In the genomic region with DNA sequence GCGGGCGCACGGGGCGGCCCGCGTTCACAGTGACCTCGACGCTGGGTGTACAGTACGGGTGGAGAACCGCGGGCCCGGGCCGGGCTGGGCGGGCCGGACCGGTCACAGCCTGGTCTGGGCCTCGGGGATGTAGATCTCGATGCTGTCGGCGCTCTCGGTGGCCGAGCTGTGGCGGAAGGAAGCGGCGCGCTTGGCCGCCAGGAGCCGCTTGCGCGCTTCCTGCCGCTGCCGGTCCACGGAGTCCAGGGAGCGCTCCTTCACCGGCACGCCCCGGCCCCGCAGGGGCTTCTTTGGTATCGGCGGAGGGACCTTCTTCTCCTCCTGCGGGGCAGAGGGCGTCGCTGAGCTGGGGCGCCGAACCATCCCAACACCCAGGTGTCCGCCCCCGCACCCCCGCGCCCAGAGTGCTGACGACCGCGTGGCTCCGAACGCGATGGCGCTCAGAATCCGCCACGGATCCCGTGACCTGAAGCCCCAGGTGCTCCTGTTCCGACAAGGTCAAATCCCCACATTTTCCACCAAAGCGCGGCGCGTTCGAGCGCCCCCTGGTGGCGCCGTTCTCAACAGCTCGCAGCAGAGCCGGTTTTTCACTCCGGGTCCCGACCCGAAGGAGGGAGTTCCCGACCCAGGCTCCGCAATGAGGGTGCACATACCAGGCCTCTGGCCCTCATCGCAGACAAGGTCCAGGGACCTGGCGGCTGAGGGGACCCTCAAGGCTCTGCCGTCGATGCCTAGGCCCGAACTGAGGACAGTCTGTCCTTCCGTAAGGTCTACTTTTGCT, we compare ENCODE assay signal across 1 cellular context.
TF ChIP-seq lines count a peak whose summit lies in the region.

No MANE protein-coding gene starts in this region.

TF ChIP-seq in K562, 482 proteins besides CTCF, POLR2A, EP300 and RAD21 (continued from another document and continues in another):
- TF ChIP-seq, protein P1, sequence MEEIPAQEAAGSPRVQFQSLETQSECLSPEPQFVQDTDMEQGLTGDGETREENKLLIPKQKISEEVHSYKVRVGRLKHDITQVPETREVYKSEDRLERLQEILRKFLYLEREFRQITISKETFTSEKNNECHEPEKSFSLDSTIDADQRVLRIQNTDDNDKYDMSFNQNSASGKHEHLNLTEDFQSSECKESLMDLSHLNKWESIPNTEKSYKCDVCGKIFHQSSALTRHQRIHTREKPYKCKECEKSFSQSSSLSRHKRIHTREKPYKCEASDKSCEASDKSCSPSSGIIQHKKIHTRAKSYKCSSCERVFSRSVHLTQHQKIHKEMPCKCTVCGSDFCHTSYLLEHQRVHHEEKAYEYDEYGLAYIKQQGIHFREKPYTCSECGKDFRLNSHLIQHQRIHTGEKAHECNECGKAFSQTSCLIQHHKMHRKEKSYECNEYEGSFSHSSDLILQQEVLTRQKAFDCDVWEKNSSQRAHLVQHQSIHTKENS (CRISPR knock-in tag; IDR thresholded peaks at IDR 0.05): no peak
- TF ChIP-seq KAT8 (IDR thresholded peaks at IDR 0.05; ENCODE audit: low read depth) (no peak), PRPF4 (IDR thresholded peaks at IDR 0.05; ENCODE audit: insufficient read depth, low read depth, low read length, poor library complexity, severe bottlenecking) (no peak), ZNF586 (CRISPR knock-in tag; conservative IDR thresholded peaks at IDR 0.05) (no peak), MTA1 (IDR thresholded peaks at IDR 0.05; ENCODE audit: borderline replicate concordance) (no peak), ZNF212 (CRISPR knock-in tag; IDR thresholded peaks at IDR 0.05) (no peak), MAZ (CRISPR knock-in tag; conservative IDR thresholded peaks at IDR 0.05 in 1 of 2, IDR thresholded peaks at IDR 0.05 in 1 of 2) (peak in 1 of 2 experiments; percentile 64; a peak in 3 of 4 replicates), BDP1 (IDR thresholded peaks at IDR 0.05; ENCODE audit: insufficient read depth, insufficient read length) (no peak), POLR2AphosphoS5 (IDR thresholded peaks at IDR 0.05; ENCODE audit: control insufficient read depth, insufficient read depth, low read depth, low read length) (no peak), ZNF77 (CRISPR knock-in tag; IDR thresholded peaks at IDR 0.05) (no peak), XRCC3 (IDR thresholded peaks at IDR 0.05) (no peak), ZNF830 (CRISPR knock-in tag; IDR thresholded peaks at IDR 0.05) (no peak), ZSCAN32 (CRISPR knock-in tag; IDR thresholded peaks at IDR 0.05) (no peak), ZFP36 (IDR thresholded peaks at IDR 0.05; ENCODE audit: low read depth, low read length, partially characterized antibody) (no peak), EHMT2 (IDR thresholded peaks at IDR 0.05) (no peak), TRIM28 (IDR thresholded peaks at IDR 0.05) (no peak), HDAC1 (IDR thresholded peaks at IDR 0.05) (no peak; a peak in 1 of 4 replicates), CREM (IDR thresholded peaks at IDR 0.05; ENCODE audit: low read depth) (0 out of 2 replicates have a peak, but pooled peaks have one; percentile 33), ZNF561 (CRISPR knock-in tag; conservative IDR thresholded peaks at IDR 0.05) (no peak), FOXK1 (CRISPR knock-in tag; IDR thresholded peaks at IDR 0.05; ENCODE audit: borderline replicate concordance) (no peak), GABPA (tag; conservative IDR thresholded peaks at IDR 0.05; ENCODE audit: low read depth) (no peak), ZNF165 (CRISPR knock-in tag; IDR thresholded peaks at IDR 0.05; ENCODE audit: borderline replicate concordance) (no peak), ZFP30 (CRISPR knock-in tag; IDR thresholded peaks at IDR 0.05; ENCODE audit: borderline replicate concordance) (no peak), ELF1 (tag; IDR thresholded peaks at IDR 0.05) (no peak), MCM3 (IDR thresholded peaks at IDR 0.05) (no peak), HDGF (IDR thresholded peaks at IDR 0.05) (no peak), ZBTB1 (CRISPR knock-in tag; IDR thresholded peaks at IDR 0.05; ENCODE audit: borderline replicate concordance, low read depth) (no peak), PHF8 (IDR thresholded peaks at IDR 0.05; ENCODE audit: borderline replicate concordance, low read length) (peak; percentile 15; the same call in 1 of the 2 replicates), CBFA2T3 (IDR thresholded peaks at IDR 0.05) (no peak), CXXC5 (CRISPR knock-in tag; IDR thresholded peaks at IDR 0.05) (peak; percentile 80), SREBF1 (IDR thresholded peaks at IDR 0.05; ENCODE audit: borderline replicate concordance, low read depth, low read length) (no peak), ZNF41 (CRISPR knock-in tag; conservative IDR thresholded peaks at IDR 0.05) (no peak), MEIS2 (IDR thresholded peaks at IDR 0.05; ENCODE audit: partially characterized antibody) (no peak), ETS2 (tag; IDR thresholded peaks at IDR 0.05; ENCODE audit: borderline replicate concordance, poor library complexity, severe bottlenecking) (no peak), SRSF3 (IDR thresholded peaks at IDR 0.05; ENCODE audit: insufficient read depth, low read length) (no peak), ZNF174 (CRISPR knock-in tag; IDR thresholded peaks at IDR 0.05) (no peak), ZC3H8 (IDR thresholded peaks at IDR 0.05) (no peak), FOS (IDR thresholded peaks at IDR 0.05; ENCODE audit: extremely low read depth, insufficient read length) (no peak), ZEB2 (IDR thresholded peaks at IDR 0.05) (peak; percentile 54; the same call in 1 of the 2 replicates), ELF2 (CRISPR knock-in tag; IDR thresholded peaks at IDR 0.05) (no peak), ZNF316 (IDR thresholded peaks at IDR 0.05) (no peak), TARDBP (IDR thresholded peaks at IDR 0.05) (no peak)
- TF ChIP-seq, protein P2, sequence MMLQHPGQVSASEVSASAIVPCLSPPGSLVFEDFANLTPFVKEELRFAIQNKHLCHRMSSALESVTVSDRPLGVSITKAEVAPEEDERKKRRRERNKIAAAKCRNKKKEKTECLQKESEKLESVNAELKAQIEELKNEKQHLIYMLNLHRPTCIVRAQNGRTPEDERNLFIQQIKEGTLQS (IDR thresholded peaks at IDR 0.05): no peak
- TF ChIP-seq, protein P2 (CRISPR knock-in tag; conservative IDR thresholded peaks at IDR 0.05): no peak
- TF ChIP-seq, protein P3, sequence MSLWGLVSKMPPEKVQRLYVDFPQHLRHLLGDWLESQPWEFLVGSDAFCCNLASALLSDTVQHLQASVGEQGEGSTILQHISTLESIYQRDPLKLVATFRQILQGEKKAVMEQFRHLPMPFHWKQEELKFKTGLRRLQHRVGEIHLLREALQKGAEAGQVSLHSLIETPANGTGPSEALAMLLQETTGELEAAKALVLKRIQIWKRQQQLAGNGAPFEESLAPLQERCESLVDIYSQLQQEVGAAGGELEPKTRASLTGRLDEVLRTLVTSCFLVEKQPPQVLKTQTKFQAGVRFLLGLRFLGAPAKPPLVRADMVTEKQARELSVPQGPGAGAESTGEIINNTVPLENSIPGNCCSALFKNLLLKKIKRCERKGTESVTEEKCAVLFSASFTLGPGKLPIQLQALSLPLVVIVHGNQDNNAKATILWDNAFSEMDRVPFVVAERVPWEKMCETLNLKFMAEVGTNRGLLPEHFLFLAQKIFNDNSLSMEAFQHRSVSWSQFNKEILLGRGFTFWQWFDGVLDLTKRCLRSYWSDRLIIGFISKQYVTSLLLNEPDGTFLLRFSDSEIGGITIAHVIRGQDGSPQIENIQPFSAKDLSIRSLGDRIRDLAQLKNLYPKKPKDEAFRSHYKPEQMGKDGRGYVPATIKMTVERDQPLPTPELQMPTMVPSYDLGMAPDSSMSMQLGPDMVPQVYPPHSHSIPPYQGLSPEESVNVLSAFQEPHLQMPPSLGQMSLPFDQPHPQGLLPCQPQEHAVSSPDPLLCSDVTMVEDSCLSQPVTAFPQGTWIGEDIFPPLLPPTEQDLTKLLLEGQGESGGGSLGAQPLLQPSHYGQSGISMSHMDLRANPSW (CRISPR knock-in tag; IDR thresholded peaks at IDR 0.05): no peak
- TF ChIP-seq, protein P4, sequence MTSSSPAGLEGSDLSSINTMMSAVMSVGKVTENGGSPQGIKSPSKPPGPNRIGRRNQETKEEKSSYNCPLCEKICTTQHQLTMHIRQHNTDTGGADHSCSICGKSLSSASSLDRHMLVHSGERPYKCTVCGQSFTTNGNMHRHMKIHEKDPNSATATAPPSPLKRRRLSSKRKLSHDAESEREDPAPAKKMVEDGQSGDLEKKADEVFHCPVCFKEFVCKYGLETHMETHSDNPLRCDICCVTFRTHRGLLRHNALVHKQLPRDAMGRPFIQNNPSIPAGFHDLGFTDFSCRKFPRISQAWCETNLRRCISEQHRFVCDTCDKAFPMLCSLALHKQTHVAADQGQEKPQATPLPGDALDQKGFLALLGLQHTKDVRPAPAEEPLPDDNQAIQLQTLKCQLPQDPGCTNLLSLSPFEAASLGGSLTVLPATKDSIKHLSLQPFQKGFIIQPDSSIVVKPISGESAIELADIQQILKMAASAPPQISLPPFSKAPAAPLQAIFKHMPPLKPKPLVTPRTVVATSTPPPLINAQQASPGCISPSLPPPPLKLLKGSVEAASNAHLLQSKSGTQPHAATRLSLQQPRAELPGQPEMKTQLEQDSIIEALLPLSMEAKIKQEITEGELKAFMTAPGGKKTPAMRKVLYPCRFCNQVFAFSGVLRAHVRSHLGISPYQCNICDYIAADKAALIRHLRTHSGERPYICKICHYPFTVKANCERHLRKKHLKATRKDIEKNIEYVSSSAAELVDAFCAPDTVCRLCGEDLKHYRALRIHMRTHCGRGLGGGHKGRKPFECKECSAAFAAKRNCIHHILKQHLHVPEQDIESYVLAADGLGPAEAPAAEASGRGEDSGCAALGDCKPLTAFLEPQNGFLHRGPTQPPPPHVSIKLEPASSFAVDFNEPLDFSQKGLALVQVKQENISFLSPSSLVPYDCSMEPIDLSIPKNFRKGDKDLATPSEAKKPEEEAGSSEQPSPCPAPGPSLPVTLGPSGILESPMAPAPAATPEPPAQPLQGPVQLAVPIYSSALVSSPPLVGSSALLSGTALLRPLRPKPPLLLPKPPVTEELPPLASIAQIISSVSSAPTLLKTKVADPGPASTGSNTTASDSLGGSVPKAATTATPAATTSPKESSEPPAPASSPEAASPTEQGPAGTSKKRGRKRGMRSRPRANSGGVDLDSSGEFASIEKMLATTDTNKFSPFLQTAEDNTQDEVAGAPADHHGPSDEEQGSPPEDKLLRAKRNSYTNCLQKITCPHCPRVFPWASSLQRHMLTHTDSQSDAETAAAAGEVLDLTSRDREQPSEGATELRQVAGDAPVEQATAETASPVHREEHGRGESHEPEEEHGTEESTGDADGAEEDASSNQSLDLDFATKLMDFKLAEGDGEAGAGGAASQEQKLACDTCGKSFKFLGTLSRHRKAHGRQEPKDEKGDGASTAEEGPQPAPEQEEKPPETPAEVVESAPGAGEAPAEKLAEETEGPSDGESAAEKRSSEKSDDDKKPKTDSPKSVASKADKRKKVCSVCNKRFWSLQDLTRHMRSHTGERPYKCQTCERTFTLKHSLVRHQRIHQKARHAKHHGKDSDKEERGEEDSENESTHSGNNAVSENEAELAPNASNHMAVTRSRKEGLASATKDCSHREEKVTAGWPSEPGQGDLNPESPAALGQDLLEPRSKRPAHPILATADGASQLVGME (CRISPR knock-in tag; IDR thresholded peaks at IDR 0.05): no peak
- TF ChIP-seq, protein P5, sequence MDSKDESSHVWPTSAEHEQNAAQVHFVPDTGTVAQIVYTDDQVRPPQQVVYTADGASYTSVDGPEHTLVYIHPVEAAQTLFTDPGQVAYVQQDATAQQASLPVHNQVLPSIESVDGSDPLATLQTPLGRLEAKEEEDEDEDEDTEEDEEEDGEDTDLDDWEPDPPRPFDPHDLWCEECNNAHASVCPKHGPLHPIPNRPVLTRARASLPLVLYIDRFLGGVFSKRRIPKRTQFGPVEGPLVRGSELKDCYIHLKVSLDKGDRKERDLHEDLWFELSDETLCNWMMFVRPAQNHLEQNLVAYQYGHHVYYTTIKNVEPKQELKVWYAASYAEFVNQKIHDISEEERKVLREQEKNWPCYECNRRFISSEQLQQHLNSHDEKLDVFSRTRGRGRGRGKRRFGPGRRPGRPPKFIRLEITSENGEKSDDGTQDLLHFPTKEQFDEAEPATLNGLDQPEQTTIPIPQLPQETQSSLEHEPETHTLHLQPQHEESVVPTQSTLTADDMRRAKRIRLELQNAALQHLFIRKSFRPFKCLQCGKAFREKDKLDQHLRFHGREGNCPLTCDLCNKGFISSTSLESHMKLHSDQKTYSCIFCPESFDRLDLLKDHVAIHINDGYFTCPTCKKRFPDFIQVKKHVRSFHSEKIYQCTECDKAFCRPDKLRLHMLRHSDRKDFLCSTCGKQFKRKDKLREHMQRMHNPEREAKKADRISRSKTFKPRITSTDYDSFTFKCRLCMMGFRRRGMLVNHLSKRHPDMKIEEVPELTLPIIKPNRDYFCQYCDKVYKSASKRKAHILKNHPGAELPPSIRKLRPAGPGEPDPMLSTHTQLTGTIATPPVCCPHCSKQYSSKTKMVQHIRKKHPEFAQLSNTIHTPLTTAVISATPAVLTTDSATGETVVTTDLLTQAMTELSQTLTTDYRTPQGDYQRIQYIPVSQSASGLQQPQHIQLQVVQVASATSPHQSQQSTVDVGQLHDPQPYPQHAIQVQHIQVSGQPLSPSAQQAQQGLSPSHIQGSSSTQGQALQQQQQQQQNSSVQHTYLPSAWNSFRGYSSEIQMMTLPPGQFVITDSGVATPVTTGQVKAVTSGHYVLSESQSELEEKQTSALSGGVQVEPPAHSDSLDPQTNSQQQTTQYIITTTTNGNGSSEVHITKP (IDR thresholded peaks at IDR 0.05; ENCODE audit: partially characterized antibody): peak; percentile 47
- TF ChIP-seq, protein P6, sequence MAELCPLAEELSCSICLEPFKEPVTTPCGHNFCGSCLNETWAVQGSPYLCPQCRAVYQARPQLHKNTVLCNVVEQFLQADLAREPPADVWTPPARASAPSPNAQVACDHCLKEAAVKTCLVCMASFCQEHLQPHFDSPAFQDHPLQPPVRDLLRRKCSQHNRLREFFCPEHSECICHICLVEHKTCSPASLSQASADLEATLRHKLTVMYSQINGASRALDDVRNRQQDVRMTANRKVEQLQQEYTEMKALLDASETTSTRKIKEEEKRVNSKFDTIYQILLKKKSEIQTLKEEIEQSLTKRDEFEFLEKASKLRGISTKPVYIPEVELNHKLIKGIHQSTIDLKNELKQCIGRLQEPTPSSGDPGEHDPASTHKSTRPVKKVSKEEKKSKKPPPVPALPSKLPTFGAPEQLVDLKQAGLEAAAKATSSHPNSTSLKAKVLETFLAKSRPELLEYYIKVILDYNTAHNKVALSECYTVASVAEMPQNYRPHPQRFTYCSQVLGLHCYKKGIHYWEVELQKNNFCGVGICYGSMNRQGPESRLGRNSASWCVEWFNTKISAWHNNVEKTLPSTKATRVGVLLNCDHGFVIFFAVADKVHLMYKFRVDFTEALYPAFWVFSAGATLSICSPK (IDR thresholded peaks at IDR 0.05; ENCODE audit: borderline replicate concordance): no peak
- TF ChIP-seq, protein P7, sequence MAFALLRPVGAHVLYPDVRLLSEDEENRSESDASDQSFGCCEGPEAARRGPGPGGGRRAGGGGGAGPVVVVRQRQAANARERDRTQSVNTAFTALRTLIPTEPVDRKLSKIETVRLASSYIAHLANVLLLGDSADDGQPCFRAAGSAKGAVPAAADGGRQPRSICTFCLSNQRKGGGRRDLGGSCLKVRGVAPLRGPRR (CRISPR knock-in tag; IDR thresholded peaks at IDR 0.05): no peak
- TF ChIP-seq, protein P8, sequence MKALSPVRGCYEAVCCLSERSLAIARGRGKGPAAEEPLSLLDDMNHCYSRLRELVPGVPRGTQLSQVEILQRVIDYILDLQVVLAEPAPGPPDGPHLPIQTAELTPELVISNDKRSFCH (CRISPR knock-in tag; IDR thresholded peaks at IDR 0.05): no peak
- TF ChIP-seq, protein P8 (tag; IDR thresholded peaks at IDR 0.05): peak; percentile 47
